In the genomic region with DNA sequence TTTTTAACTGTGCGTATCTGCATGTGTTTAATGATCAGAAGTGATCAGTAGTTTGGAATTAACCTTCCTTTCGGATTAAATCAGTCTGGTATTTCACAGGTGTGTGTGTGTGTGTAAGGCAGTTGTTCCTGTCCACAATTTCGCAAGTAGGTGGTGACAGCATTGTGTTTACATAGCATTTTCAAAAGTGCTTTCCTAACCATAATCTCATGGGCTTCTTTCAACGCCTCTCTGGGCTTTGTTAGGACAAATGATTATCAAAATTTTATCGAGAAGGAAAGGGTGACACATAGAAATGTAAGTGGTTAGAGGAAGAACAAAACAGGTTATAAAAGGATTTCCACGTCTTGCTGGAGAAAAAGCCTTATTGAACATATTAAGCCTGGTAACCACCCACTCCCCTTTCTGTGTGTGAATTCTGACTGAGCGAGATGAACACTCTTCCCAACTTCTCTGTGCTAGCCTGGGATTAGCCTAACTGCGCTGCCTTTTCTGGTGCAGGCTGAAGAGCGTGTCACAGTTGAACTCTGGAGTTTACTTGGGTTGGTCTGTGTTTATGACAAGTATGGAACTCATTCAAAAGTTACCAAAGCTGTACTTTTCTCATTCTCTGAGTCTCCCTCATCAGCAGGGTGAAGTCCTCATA, we compare ENCODE assay signal across 10 cellular contexts.
A peak's percentile ranks its signal among the peaks of the same experiment; 100 is the strongest.
DNase-seq lines count a peak whose midpoint lies in the region; ATAC-seq, FAIRE-seq and TF ChIP-seq lines count a peak whose summit lies in the region.
"Had no signal": no experiment of that assay in that cellular context is flagged by ENCODE, and none has a peak within 500 bp of the region (broad histone marks: within the 10 kb centered on the region; RNA-seq: fewer than 3 reads in every experiment).

No MANE protein-coding gene starts in this region.

- no peaks in the 10 kb centered on the region for H3K79me2 ChIP-seq in endothelial cell of umbilical vein (ENCODE audit: control insufficient read depth, insufficient read depth, low read length)

- no peak for FAIRE-seq in A549 (lab: Jason Lieb, UNC)
- no peak for FAIRE-seq in endothelial cell of umbilical vein (lab: Jason Lieb, UNC)

- DNase-seq in A549 (ENCODE audit: low read depth in 1 of 2, low spot score in 1 of 2), result no peak
- peak; percentile 61 for DNase-seq in NCI-H748 (lab: John Stamatoyannopoulos, UW; ENCODE audit: unreplicated experiment)
- DNase-seq in endothelial cell of umbilical vein (ENCODE audit: low read depth, low spot score), result no peak
- DNase-seq in nephron progenitor cell, result no peak
- no peak for DNase-seq in SIG-M5 (lab: John Stamatoyannopoulos, UW)
- DNase-seq in hepatic stellate cell (ENCODE audit: low spot score), result no peak
- DNase-seq in NCI-H1105 (lab: John Stamatoyannopoulos, UW), result no peak
- no peak for DNase-seq in NCI-H1930 (lab: John Stamatoyannopoulos, UW)
- DNase-seq: NCI-H2227 treated with DMSO at 0.1 percent for 48 hours had no signal

- H3K9me3 ChIP-seq in A549 (no peaks in the 10 kb centered on the region), endothelial cell of umbilical vein (replicated peaks; ENCODE audit: control insufficient read depth, insufficient read depth, low read length) (no peaks in the 10 kb centered on the region)

- no peak overlapping the region for H3K4me3 Mint-ChIP-seq in nephron progenitor cell
- H3K4me3 Mint-ChIP-seq: activated T-helper 17 cell treated with anti-CD3 and anti-CD28 coated beads, Interleukin-2, amount 50 U/mL, for 72 hours had no signal

- peak overlapping the region; percentile 8 for H3K9ac ChIP-seq in endothelial cell of umbilical vein (replicated peaks; ENCODE audit: extremely low read depth, insufficient read depth, low read length)

- H3K27ac ChIP-seq in A549, result peak overlapping the region; percentile 52 to 74; a peak in 5 of 6 replicates
- H3K27ac ChIP-seq in endothelial cell of umbilical vein (ENCODE audit: insufficient read depth, low read depth, low read length), result peak overlapping the region; percentile 4

- BruUV-seq in endothelial cell of umbilical vein (replicated peaks; lab: Mats Ljungman, UMichigan), result no TSS peak

- WGBS in A549 (ENCODE audit: missing lambda C conversion rate), result 79% methylated on average over 9 of the region's 9 CpGs

- H3K27me3 ChIP-seq in endothelial cell of umbilical vein (ENCODE audit: control insufficient read depth in 2 of 2, insufficient read depth in 2 of 2, low read length in 2 of 2), result no peaks in the 10 kb centered on the region

- peak overlapping the region; percentile 34 for H3K4me2 ChIP-seq in A549
- H3K4me2 ChIP-seq in endothelial cell of umbilical vein (ENCODE audit: insufficient read depth, low read length), result no peak overlapping the region

- H3K4me3 ChIP-seq in A549 (no peak overlapping the region), endothelial cell of umbilical vein (replicated peaks in 1 of 3; ENCODE audit: insufficient read depth in 1 of 3, low read depth in 1 of 3, low read length in 3 of 3) (no peak overlapping the region)

- TF ChIP-seq RAD21 in A549 (conservative IDR thresholded peaks at IDR 0.05 in 1 of 2, IDR thresholded peaks at IDR 0.05 in 1 of 2), result no peak

- no peaks in the 10 kb centered on the region for H3K36me3 ChIP-seq in endothelial cell of umbilical vein (ENCODE audit: control insufficient read depth in 2 of 2, extremely low read depth in 1 of 2, insufficient read depth in 2 of 2, low read length in 2 of 2)

- H3K27ac Mint-ChIP-seq in nephron progenitor cell, result peak overlapping the region; percentile 3
- H3K27ac Mint-ChIP-seq: activated T-helper 17 cell treated with anti-CD3 and anti-CD28 coated beads, Interleukin-2, amount 50 U/mL, for 72 hours had no signal

- peak overlapping the region; percentile 61 for H2AFZ ChIP-seq in endothelial cell of umbilical vein (ENCODE audit: low read depth, low read length)

- intact Hi-C loops in endothelial cell of umbilical vein (cut with micrococcal nuclease), result loop anchor here (5.0 kb wide), 6 partner anchors 457 to 1347 kb away; no protein-coding TSS in a partner anchor

- dilution Hi-C loops in endothelial cell of umbilical vein (cut with MboI; ENCODE audit: extremely low pct_ligation_motif_present, low sequenced_read_pairs), result no loop called here

- no peak for ATAC-seq in A549
- ATAC-seq: activated T-helper 17 cell treated with anti-CD3 and anti-CD28 coated beads, Interleukin-2, amount 50 U/mL, for 72 hours had no signal

- H3K4me1 ChIP-seq in A549, result peaks cover 35% of the 10 kb centered on the region
- H3K4me1 ChIP-seq in endothelial cell of umbilical vein (ENCODE audit: control insufficient read depth, extremely low read depth, insufficient read depth, low read length), result peaks cover 40% of the 10 kb centered on the region

- H3K36me3 Mint-ChIP-seq in nephron progenitor cell (ENCODE audit: low read depth), result no peaks in the 10 kb centered on the region

- POLR2A ChIA-PET in A549 (lab: Yijun Ruan, JAX) (no interaction called here), endothelial cell of umbilical vein (lab: Charles Lee) (no interaction called here)

- TF ChIP-seq EP300 in A549 (IDR thresholded peaks at IDR 0.05), result no peak

- H3K27me3 Mint-ChIP-seq in nephron progenitor cell (ENCODE audit: low read depth, poor library complexity), result peaks cover 2% of the 10 kb centered on the region
- H3K27me3 Mint-ChIP-seq: activated T-helper 17 cell treated with anti-CD3 and anti-CD28 coated beads, Interleukin-2, amount 50 U/mL, for 72 hours had no signal

- TF ChIP-seq POLR2A in A549 (IDR thresholded peaks at IDR 0.05; ENCODE audit: low read length) (no peak), endothelial cell of umbilical vein (IDR thresholded peaks at IDR 0.05; ENCODE audit: low read depth, low read length) (no peak)

- TF ChIP-seq CTCF in A549 (IDR thresholded peaks at IDR 0.05) (no peak), endothelial cell of umbilical vein (IDR thresholded peaks at IDR 0.05; ENCODE audit: extremely low read depth in 1 of 2, insufficient read depth in 1 of 2, low read depth in 1 of 2, low read length in 2 of 2) (no peak), nephron progenitor cell (IDR thresholded peaks at IDR 0.05) (no peak)

- peaks cover 61% of the 10 kb centered on the region for H3K4me1 Mint-ChIP-seq in nephron progenitor cell

- CTCF ChIA-PET in A549 (lab: Yijun Ruan, JAX) (interaction anchor here (1.4 to 1.5 kb wide), 2 partner anchors 267 to 299 kb away, joined by 4 read pairs; no protein-coding TSS in a partner anchor), endothelial cell of umbilical vein (lab: Charles Lee) (interaction anchor here (1.2 to 1.8 kb wide), 2 partner anchors 12 to 297 kb away, joined by 3 to 9 read pairs; no protein-coding TSS in a partner anchor)

- no peaks in the 10 kb centered on the region for H4K20me1 ChIP-seq in endothelial cell of umbilical vein (replicated peaks; ENCODE audit: control insufficient read depth, extremely low read depth, insufficient read depth, low read length)

- peaks cover 4% of the 10 kb centered on the region for H3K9me3 Mint-ChIP-seq in nephron progenitor cell
- H3K9me3 Mint-ChIP-seq: activated T-helper 17 cell treated with anti-CD3 and anti-CD28 coated beads, Interleukin-2, amount 50 U/mL, for 72 hours had no signal

- H3K9me1 ChIP-seq in endothelial cell of umbilical vein (replicated peaks; ENCODE audit: control insufficient read depth, extremely low read depth, insufficient read depth, low read length), result no peaks in the 10 kb centered on the region

TF ChIP-seq in A549, 52 proteins besides CTCF, POLR2A, EP300 and RAD21:
- TF ChIP-seq PBX3 (IDR thresholded peaks at IDR 0.05) (no peak), CEBPB (IDR thresholded peaks at IDR 0.05) (peak; percentile 37 to 60; a peak in 3 of 4 replicates)
- TF ChIP-seq, protein P1, sequence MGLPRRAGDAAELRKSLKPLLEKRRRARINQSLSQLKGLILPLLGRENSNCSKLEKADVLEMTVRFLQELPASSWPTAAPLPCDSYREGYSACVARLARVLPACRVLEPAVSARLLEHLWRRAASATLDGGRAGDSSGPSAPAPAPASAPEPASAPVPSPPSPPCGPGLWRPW (IDR thresholded peaks at IDR 0.05), result no peak

TF ChIP-seq in endothelial cell of umbilical vein, 7 proteins besides CTCF, POLR2A, EP300 and RAD21:
- TF ChIP-seq EZH2 (IDR thresholded peaks at IDR 0.05; ENCODE audit: borderline replicate concordance, low read depth, low read length, severe bottlenecking) (no peak), JUN (IDR thresholded peaks at IDR 0.05; ENCODE audit: borderline replicate concordance, insufficient read depth, insufficient read length, low read depth) (no peak), POLR2AphosphoS5 (IDR thresholded peaks at IDR 0.05; ENCODE audit: insufficient read depth, low read depth, low read length) (no peak), GATA2 (IDR thresholded peaks at IDR 0.05; ENCODE audit: insufficient read depth, insufficient read length, low read depth, low read length) (no peak), MYC (IDR thresholded peaks at IDR 0.05; ENCODE audit: low read depth, low read length) (no peak), FOS (IDR thresholded peaks at IDR 0.05; ENCODE audit: borderline replicate concordance, insufficient read depth, low read length) (no peak)
- TF ChIP-seq, protein P2, sequence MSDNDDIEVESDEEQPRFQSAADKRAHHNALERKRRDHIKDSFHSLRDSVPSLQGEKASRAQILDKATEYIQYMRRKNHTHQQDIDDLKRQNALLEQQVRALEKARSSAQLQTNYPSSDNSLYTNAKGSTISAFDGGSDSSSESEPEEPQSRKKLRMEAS (IDR thresholded peaks at IDR 0.05; ENCODE audit: insufficient read depth, insufficient read length), result no peak
TF ChIP-seq in endothelial cell of umbilical vein: peak in this region for 0.
